ENCODE assay signal across 8 cellular contexts in the genomic region with DNA sequence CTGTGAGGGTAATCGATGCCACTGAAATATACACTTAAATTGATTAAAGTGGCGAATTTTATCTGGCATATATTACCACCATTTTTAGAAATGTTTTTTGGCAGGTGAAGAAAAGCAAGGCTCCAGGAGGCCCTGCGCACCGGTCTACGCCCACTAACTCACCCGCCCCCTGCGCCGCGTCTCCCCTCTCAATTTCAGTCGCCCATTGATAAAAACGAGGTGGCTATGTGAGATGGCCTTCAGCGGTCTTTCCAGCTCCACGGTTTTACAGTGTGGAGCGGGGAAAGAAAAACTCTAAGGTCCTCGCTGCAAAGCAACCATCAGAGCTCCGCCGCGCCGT. TPM values are rescaled to one million over a fixed set of nuclear protein-coding genes. Genes with fewer than 3 reads are reported as not detected.
DNase-seq lines count a peak whose midpoint lies in the region; ATAC-seq and TF ChIP-seq lines count a peak whose summit lies in the region.

No MANE protein-coding gene starts in this region.

- H3K4me1 Mint-ChIP-seq in activated CD8-positive, alpha-beta T cell treated with anti-CD3 and anti-CD28 coated beads for 36 hours (ENCODE audit: low read depth): peaks cover 15% of the 10 kb centered on the region
- peaks cover 24% of the 10 kb centered on the region for H3K4me1 Mint-ChIP-seq in stimulated activated naive CD8-positive, alpha-beta T cell treated with anti-CD3 and anti-CD28 coated beads, Interleukin-15, amount 100 ng/mL, for 72 hours

- H3K27ac Mint-ChIP-seq in activated CD8-positive, alpha-beta T cell treated with anti-CD3 and anti-CD28 coated beads for 36 hours: peak overlapping the region; percentile 59
- H3K27ac Mint-ChIP-seq in stimulated activated naive CD8-positive, alpha-beta T cell treated with anti-CD3 and anti-CD28 coated beads, Interleukin-15, amount 100 ng/mL, for 72 hours: no peak overlapping the region

- H3K9me3 Mint-ChIP-seq in activated CD8-positive, alpha-beta T cell treated with anti-CD3 and anti-CD28 coated beads for 36 hours: no peaks in the 10 kb centered on the region
- H3K9me3 Mint-ChIP-seq in stimulated activated naive CD8-positive, alpha-beta T cell treated with anti-CD3 and anti-CD28 coated beads, Interleukin-15, amount 100 ng/mL, for 72 hours: no peaks in the 10 kb centered on the region

- POLR2A ChIA-PET in activated CD8-positive, alpha-beta T cell treated with anti-CD3 and anti-CD28 coated beads for 36 hours (lab: Charles Lee): no interaction called here

- H3K27me3 Mint-ChIP-seq in activated CD8-positive, alpha-beta T cell treated with anti-CD3 and anti-CD28 coated beads for 36 hours: no peaks in the 10 kb centered on the region
- peaks cover 20% of the 10 kb centered on the region for H3K27me3 Mint-ChIP-seq in stimulated activated naive CD8-positive, alpha-beta T cell treated with anti-CD3 and anti-CD28 coated beads, Interleukin-15, amount 100 ng/mL, for 72 hours

- peak; percentile 22 for ATAC-seq in GM18909 (IDR thresholded peaks at IDR 0.05; ENCODE audit: poor library complexity, unreplicated experiment)
- ATAC-seq in HG02943 (IDR thresholded peaks at IDR 0.05; ENCODE audit: low read depth, unreplicated experiment): peak; percentile 22
- peak; percentile 41 for ATAC-seq in activated CD8-positive, alpha-beta T cell treated with anti-CD3 and anti-CD28 coated beads for 36 hours
- ATAC-seq in stimulated activated naive CD8-positive, alpha-beta T cell treated with anti-CD3 and anti-CD28 coated beads, Interleukin-15, amount 100 ng/mL, for 72 hours: peak; percentile 62

- H3K4me3 Mint-ChIP-seq in activated CD8-positive, alpha-beta T cell treated with anti-CD3 and anti-CD28 coated beads for 36 hours: peak overlapping the region; percentile 81
- H3K4me3 Mint-ChIP-seq in stimulated activated naive CD8-positive, alpha-beta T cell treated with anti-CD3 and anti-CD28 coated beads, Interleukin-15, amount 100 ng/mL, for 72 hours: peak overlapping the region; percentile 89 to 96

- peak overlapping the region; percentile 69 for H3K4me3 ChIP-seq in iPS-11a (ENCODE audit: low read depth, low read length)

- intact Hi-C loops in activated CD8-positive, alpha-beta T cell treated with anti-CD3 and anti-CD28 coated beads for 36 hours (cut with micrococcal nuclease): no loop called here

- CTCF ChIA-PET in activated CD8-positive, alpha-beta T cell treated with anti-CD3 and anti-CD28 coated beads for 36 hours (lab: Charles Lee): interaction anchor here (1.7 kb wide), 1 partner anchor 30 kb away, joined by 13 read pairs; no protein-coding TSS in a partner anchor

- DNase-seq in activated CD8-positive, alpha-beta T cell treated with anti-CD3 and anti-CD28 coated beads for 36 hours: no peak
- DNase-seq in stimulated activated naive CD8-positive, alpha-beta T cell treated with anti-CD3 and anti-CD28 coated beads, Interleukin-15, amount 100 ng/mL, for 72 hours: no peak
- DNase-seq in DMS114 treated with DMSO at 0.1 percent for 48 hours (lab: John Stamatoyannopoulos, UW; ENCODE audit: unreplicated experiment) (no peak), HK-2 (ENCODE audit: unreplicated experiment) (no peak), AG20443 (ENCODE audit: low spot score) (no peak)

- no peaks in the 10 kb centered on the region for H3K36me3 Mint-ChIP-seq in activated CD8-positive, alpha-beta T cell treated with anti-CD3 and anti-CD28 coated beads for 36 hours (ENCODE audit: low read depth)

- no peak for TF ChIP-seq CTCF in activated CD8-positive, alpha-beta T cell treated with anti-CD3 and anti-CD28 coated beads for 36 hours (IDR thresholded peaks at IDR 0.05)

RNA-seq across cellular contexts. Expression of a gene that starts 0.6 kb away (rescaled TPM):
- under 1 TPM; 0.47 to 0.59 TPM for total RNA-seq in activated CD8-positive, alpha-beta T cell treated with anti-CD3 and anti-CD28 coated beads for 36 hours

RNA-seq across cellular contexts. Expression of a gene that starts 48.4 kb away (rescaled TPM):
- 100 to 1,000 TPM; 186 to 189 TPM for total RNA-seq in activated CD8-positive, alpha-beta T cell treated with anti-CD3 and anti-CD28 coated beads for 36 hours
